ENCODE assay signal across 8 cellular contexts in genomic region chr20:58982406-58983114, GRCh38. TPM values are rescaled to one million over a fixed set of nuclear protein-coding genes. Genes with fewer than 3 reads are reported as not detected.
DNase-seq lines count a peak whose midpoint lies in the region; ATAC-seq and TF ChIP-seq lines count a peak whose summit lies in the region.

No MANE protein-coding gene starts in this region.

- no peak for ATAC-seq in naive B cell (ENCODE audit: low read depth in 2 of 2)
- no peak for ATAC-seq in HG02678 (IDR thresholded peaks at IDR 0.05; ENCODE audit: unreplicated experiment)
- no peak for ATAC-seq in HG03175 (IDR thresholded peaks at IDR 0.05; ENCODE audit: unreplicated experiment)

- no peaks in the 10 kb centered on the region for H3K27me3 Mint-ChIP-seq in naive B cell

- no peaks in the 10 kb centered on the region for H3K9me3 ChIP-seq in HUES64 (ENCODE audit: insufficient read depth, low read depth, low read length)

- peak overlapping the region; percentile 81 for H3K4me3 ChIP-seq in AG10803 (ENCODE audit: low read length)
- peak overlapping the region; percentile 69 for H3K4me3 ChIP-seq in HUES64 (ENCODE audit: low read length)
- H3K4me3 ChIP-seq in astrocyte of the cerebellum (ENCODE audit: low read depth, low read length): peak overlapping the region; percentile 73

- peaks cover 6% of the 10 kb centered on the region; the same call in 1 of the 2 replicates for H3K4me1 ChIP-seq in HUES64 (ENCODE audit: insufficient read depth, low read length)

- 98% methylated on average over 11 of the region's 12 CpGs for WGBS in HUES64

- H3K36me3 Mint-ChIP-seq in naive B cell: peaks cover 5 to 9% of the 10 kb centered on the region in 2 donors

- H3K36me3 ChIP-seq in HUES64 (ENCODE audit: insufficient read depth, low read length): peaks cover 26% of the 10 kb centered on the region

- no peaks in the 10 kb centered on the region for H3K27me3 ChIP-seq in HUES64 (ENCODE audit: insufficient read depth, low read length)

- in situ Hi-C loops in astrocyte of the cerebellum (cut with HindIII; ENCODE audit: low sequenced_read_pairs): no loop called here
- in situ Hi-C loops in GM13977 (cut with MboI; ENCODE audit: low pct_unique_long_range_greater_than_20kb, low sequenced_read_pairs, unreplicated experiment): loop anchor here (10.0 kb wide), 1 partner anchor 88 kb away; no protein-coding TSS in a partner anchor

- H3K9ac ChIP-seq in HUES64 (ENCODE audit: low read depth, low read length): no peak overlapping the region

- peak overlapping the region; percentile 78 to 95 (median 92) for H3K4me3 Mint-ChIP-seq in naive B cell

- no peak overlapping the region for H3K27ac ChIP-seq in HUES64 (ENCODE audit: low read depth, low read length)

- H3K9me3 Mint-ChIP-seq in naive B cell: no peaks in the 10 kb centered on the region

- TF ChIP-seq CTCF in AG10803 (conservative IDR thresholded peaks at IDR 0.05; ENCODE audit: low read length) (no peak), astrocyte of the cerebellum (IDR thresholded peaks at IDR 0.05; ENCODE audit: low read depth, low read length, missing control alignments) (no peak), GM13977 (IDR thresholded peaks at IDR 0.05; ENCODE audit: extremely low read depth, insufficient read depth, missing control alignments) (no peak)

- H3K27ac Mint-ChIP-seq in naive B cell: peak overlapping the region in 4 of 6 donors; percentile 12 to 94 (median 64)

- H3K4me1 Mint-ChIP-seq in naive B cell: peaks cover 38 to 61% (median 42%) of the 10 kb centered on the region in 3 donors

- DNase-seq in AG10803 (ENCODE audit: low read depth) (no peak), astrocyte of the cerebellum (ENCODE audit: low read depth) (no peak), naive B cell (no peak), NCI-H1105 (lab: John Stamatoyannopoulos, UW) (no peak), GM13977 (ENCODE audit: low spot score) (no peak)

RNA-seq across cellular contexts. Expression of gene NELFCD, which starts 1.5 kb away (rescaled TPM):
- polyA plus RNA-seq in HUES64 (2013, experiment 1 of 2): 62.4 TPM
- polyA plus RNA-seq in HUES64 (2013, experiment 2 of 2): 67.1 TPM
- polyA plus RNA-seq in naive B cell (ENCODE audit: low read depth in 6 of 6): 100 to 1,000 TPM in 1 of 6 donors, 10 to 100 TPM in 5; 78.9 to 128 (median 86.2) TPM

RNA-seq across cellular contexts. Expression of gene CTSZ, which starts 24.5 kb away (rescaled TPM):
- polyA plus RNA-seq in HUES64 (2013, experiment 1 of 2): 22.7 TPM
- 25.9 TPM for polyA plus RNA-seq in HUES64 (2013, experiment 2 of 2)
- 10 to 100 TPM; 15.7 to 39.6 (median 25.4) TPM for polyA plus RNA-seq in naive B cell (ENCODE audit: low read depth in 6 of 6)

RNA-seq across cellular contexts. Expression of gene TUBB1, which starts 36.7 kb away (rescaled TPM):
- polyA plus RNA-seq in HUES64 (2013, experiment 1 of 2): not detected
- polyA plus RNA-seq in HUES64 (2013, experiment 2 of 2): not detected
- polyA plus RNA-seq in naive B cell (ENCODE audit: low read depth in 6 of 6): 10 to 100 TPM in 3 of 6 donors, 1 to 10 TPM in 3; 2.5 to 16.4 (median 11.0) TPM

RNA-seq across cellular contexts. Expression of gene ATP5F1E, which starts 49.6 kb away (rescaled TPM):
- polyA plus RNA-seq in HUES64 (2013, experiment 1 of 2): 49.4 TPM
- 54.0 TPM for polyA plus RNA-seq in HUES64 (2013, experiment 2 of 2)
- 100 to 1,000 TPM in 1 of 6 donors, 10 to 100 TPM in 5; 53.9 to 103 (median 75.5) TPM for polyA plus RNA-seq in naive B cell (ENCODE audit: low read depth in 6 of 6)
